In the genomic region with DNA sequence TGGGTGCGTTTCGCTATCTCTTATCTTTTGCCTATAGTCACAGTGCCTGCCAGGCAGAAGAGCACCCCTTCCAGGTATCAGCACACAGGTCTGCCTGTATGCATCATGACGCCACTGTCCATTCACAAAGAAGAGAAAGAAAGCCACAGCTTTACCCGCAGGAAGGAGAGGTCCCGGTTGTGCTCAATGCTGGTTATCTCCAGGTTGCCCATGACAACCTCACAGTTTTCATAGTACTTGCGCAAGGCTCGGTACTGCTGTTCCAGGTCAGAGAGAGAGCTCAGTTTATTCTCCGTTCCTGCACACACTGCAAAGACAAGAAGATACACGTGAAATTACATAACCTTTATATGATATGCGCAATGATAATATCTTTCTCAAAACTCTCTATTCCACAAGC, we compare ENCODE assay signal across 2 cellular contexts.
A peak's percentile ranks its signal among the peaks of the same experiment; 100 is the strongest.
TF ChIP-seq lines count a peak whose summit lies in the region.

No MANE protein-coding gene starts in this region.

TF ChIP-seq in A549, 52 proteins besides CTCF, POLR2A, EP300 and RAD21:
- TF ChIP-seq CBX8 (IDR thresholded peaks at IDR 0.05) (no peak), EHF (CRISPR knock-in tag; IDR thresholded peaks at IDR 0.05) (no peak), FOSB (CRISPR knock-in tag; IDR thresholded peaks at IDR 0.05) (no peak), CEBPB (IDR thresholded peaks at IDR 0.05) (0 out of 4 replicates have a peak, but pooled peaks of 1 of the 2 experiments have one; percentile 19), TP53 (CRISPR knock-in tag; IDR thresholded peaks at IDR 0.05) (no peak)
- TF ChIP-seq, protein P1, sequence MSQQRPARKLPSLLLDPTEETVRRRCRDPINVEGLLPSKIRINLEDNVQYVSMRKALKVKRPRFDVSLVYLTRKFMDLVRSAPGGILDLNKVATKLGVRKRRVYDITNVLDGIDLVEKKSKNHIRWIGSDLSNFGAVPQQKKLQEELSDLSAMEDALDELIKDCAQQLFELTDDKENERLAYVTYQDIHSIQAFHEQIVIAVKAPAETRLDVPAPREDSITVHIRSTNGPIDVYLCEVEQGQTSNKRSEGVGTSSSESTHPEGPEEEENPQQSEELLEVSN (IDR thresholded peaks at IDR 0.05; ENCODE audit: borderline replicate concordance, low read depth): no peak

TF ChIP-seq in IMR-90, 13 proteins besides CTCF, POLR2A, EP300 and RAD21:
- no peak for TF ChIP-seq RFX5 (IDR thresholded peaks at IDR 0.05; ENCODE audit: low read depth, low read length)
- TF ChIP-seq CEBPB (IDR thresholded peaks at IDR 0.05; ENCODE audit: low read depth, low read length): peak; percentile 82
- no peak for TF ChIP-seq MXI1 (IDR thresholded peaks at IDR 0.05; ENCODE audit: borderline replicate concordance, low read depth, low read length)
